In genomic region chr2:218980800-218981389, GRCh38 we compare ENCODE assay signal across 11 cellular contexts. TPM values are rescaled to one million over a fixed set of nuclear protein-coding genes. Genes with fewer than 3 reads are reported as not detected.
DNase-seq lines count a peak whose midpoint lies in the region; ATAC-seq and TF ChIP-seq lines count a peak whose summit lies in the region.
"Had no signal": no experiment of that assay in that cellular context is flagged by ENCODE, and none has a peak within 500 bp of the region (broad histone marks: within the 10 kb centered on the region; RNA-seq: fewer than 3 reads in every experiment).

No MANE protein-coding gene starts in this region.

- peak overlapping the region; percentile 76 for H3K27ac Mint-ChIP-seq in T-helper 2 cell treated with Interferon-gamma antibody and Interleukin-4, amounts not matched to agents 5 μg/mL and 100 μg/mL, for 36 hours
- H3K27ac Mint-ChIP-seq in central memory CD8-positive, alpha-beta T cell (ENCODE audit: low read depth): peak overlapping the region; percentile 74
- H3K27ac Mint-ChIP-seq in progenitor cell of endocrine pancreas: no peak overlapping the region

- in situ Hi-C loops in G401 (cut with HindIII; ENCODE audit: low sequenced_read_pairs): no loop called here

- peaks cover 2% of the 10 kb centered on the region for H3K36me3 Mint-ChIP-seq in T-helper 2 cell treated with Interferon-gamma antibody and Interleukin-4, amounts not matched to agents 5 μg/mL and 100 μg/mL, for 36 hours (ENCODE audit: low read depth)
- H3K36me3 Mint-ChIP-seq in central memory CD8-positive, alpha-beta T cell (ENCODE audit: insufficient read depth): peaks cover 1% of the 10 kb centered on the region
- no peaks in the 10 kb centered on the region for H3K36me3 Mint-ChIP-seq in progenitor cell of endocrine pancreas (ENCODE audit: insufficient read depth)

- TF ChIP-seq CTCF in progenitor cell of endocrine pancreas (IDR thresholded peaks at IDR 0.05; ENCODE audit: unreplicated experiment): peak; percentile 16

- no peaks in the 10 kb centered on the region for H3K9me3 Mint-ChIP-seq in T-helper 2 cell treated with Interferon-gamma antibody and Interleukin-4, amounts not matched to agents 5 μg/mL and 100 μg/mL, for 36 hours
- H3K9me3 Mint-ChIP-seq in central memory CD8-positive, alpha-beta T cell: no peaks in the 10 kb centered on the region
- H3K9me3 Mint-ChIP-seq in progenitor cell of endocrine pancreas (ENCODE audit: low read depth): no peaks in the 10 kb centered on the region

- DNase-seq in T-helper 2 cell treated with Interferon-gamma antibody and Interleukin-4, amounts not matched to agents 5 μg/mL and 100 μg/mL, for 36 hours (ENCODE audit: low spot score): no peak
- DNase-seq in T-helper 2 cell (no peak), progenitor cell of endocrine pancreas (ENCODE audit: low spot score, unreplicated experiment) (no peak), G401 (ENCODE audit: low spot score) (no peak)
- no peak for DNase-seq in Jurkat, Clone E6-1 (ENCODE audit: low read depth, low spot score)
- DNase-seq in central memory CD8-positive, alpha-beta T cell (ENCODE audit: low spot score in 2 of 2): no peak
- DNase-seq in stimulated activated CD4-positive, alpha-beta T cell treated with anti-CD3 and anti-CD28 coated beads, Interleukin-2, amount 100 ng/mL, for 24 hours: no peak
- DNase-seq: NCI-H187 treated with DMSO at 0.1 percent for 48 hours had no signal

- H3K4me1 Mint-ChIP-seq in T-helper 2 cell treated with Interferon-gamma antibody and Interleukin-4, amounts not matched to agents 5 μg/mL and 100 μg/mL, for 36 hours (ENCODE audit: low read depth): peaks cover 11% of the 10 kb centered on the region
- H3K4me1 Mint-ChIP-seq in central memory CD8-positive, alpha-beta T cell: peaks cover 39% of the 10 kb centered on the region
- peaks cover 8% of the 10 kb centered on the region for H3K4me1 Mint-ChIP-seq in progenitor cell of endocrine pancreas (ENCODE audit: low read depth)

- peaks cover 75% of the 10 kb centered on the region for H3K27me3 Mint-ChIP-seq in T-helper 2 cell treated with Interferon-gamma antibody and Interleukin-4, amounts not matched to agents 5 μg/mL and 100 μg/mL, for 36 hours (ENCODE audit: low read depth)
- H3K27me3 Mint-ChIP-seq in central memory CD8-positive, alpha-beta T cell: peaks cover 100% of the 10 kb centered on the region
- H3K27me3 Mint-ChIP-seq in progenitor cell of endocrine pancreas: peaks cover 85% of the 10 kb centered on the region

- peak overlapping the region; percentile 34 for H3K4me3 ChIP-seq in Jurkat, Clone E6-1 (ENCODE audit: low read length)
- H3K4me3 ChIP-seq: BLaER1 had no signal

- no peak for ATAC-seq in central memory CD8-positive, alpha-beta T cell (replicated peaks; ENCODE audit: extremely low read depth, poor library complexity, severe bottlenecking)
- ATAC-seq in HG03108 (IDR thresholded peaks at IDR 0.05; ENCODE audit: unreplicated experiment): no peak

- peak overlapping the region; percentile 38 for H3K4me3 Mint-ChIP-seq in T-helper 2 cell treated with Interferon-gamma antibody and Interleukin-4, amounts not matched to agents 5 μg/mL and 100 μg/mL, for 36 hours
- peak overlapping the region; percentile 77 for H3K4me3 Mint-ChIP-seq in central memory CD8-positive, alpha-beta T cell
- H3K4me3 Mint-ChIP-seq in progenitor cell of endocrine pancreas (ENCODE audit: low read depth): peak overlapping the region; percentile 49

RNA-seq across cellular contexts. Expression of gene FEV, which starts 4.1 kb away (rescaled TPM):
- not detected for polyA plus RNA-seq in Jurkat, Clone E6-1 (2012; ENCODE audit: insufficient read depth, insufficient read length)
- total RNA-seq in progenitor cell of endocrine pancreas: 13.5 and 15.6 TPM in 2 replicates
- total RNA-seq in G401 (2014; rRNA removed; shearing (Covaris generic)): not detected in 2 replicates

RNA-seq across cellular contexts. Expression of gene CRYBA2, which starts 12.3 kb away (rescaled TPM):
- not detected for polyA plus RNA-seq in Jurkat, Clone E6-1 (2012; ENCODE audit: insufficient read depth, insufficient read length)
- 24.4 and 30.1 TPM in 2 replicates for total RNA-seq in progenitor cell of endocrine pancreas
- total RNA-seq in G401 (2014; rRNA removed; shearing (Covaris generic)): not detected in 2 replicates

RNA-seq across cellular contexts. Expression of gene CDK5R2, which starts 21.4 kb away (rescaled TPM):
- polyA plus RNA-seq in Jurkat, Clone E6-1 (2012; ENCODE audit: insufficient read depth, insufficient read length): 2.4 TPM
- total RNA-seq in progenitor cell of endocrine pancreas: 5.1 and 6.2 TPM in 2 replicates
- total RNA-seq in G401 (2014; rRNA removed; shearing (Covaris generic)): 0.51 and 2.2 TPM in 2 replicates
- total RNA-seq: prostate gland had no signal

Comparison
In these comparisons a context has a peak if more than half of its experiments do, and no peak if none do; other contexts are left out.
1. RNA of gene FEV, which starts 4.1 kb away (total RNA-seq): 13.5 to 15.6 TPM in progenitor cell of endocrine pancreas; not detected in G401; every median in the first group is over 10 times any median in the second.
2. RNA of gene CRYBA2, which starts 12.3 kb away (total RNA-seq): 24.4 to 30.1 TPM in progenitor cell of endocrine pancreas; not detected in G401; every median in the first group is over 10 times any median in the second.
3. Peak in every context shown above with its lines, with median percentiles within 50 percentile points of each other: H3K4me3 Mint-ChIP-seq.